14 cellular contexts compared by ENCODE assay signal in genomic region chr12:52245962-52246577, GRCh38. TPM values are rescaled to one million over a fixed set of nuclear protein-coding genes. Genes with fewer than 3 reads are reported as not detected.
DNase-seq lines count a peak whose midpoint lies in the region; ATAC-seq and TF ChIP-seq lines count a peak whose summit lies in the region.
"Had no signal": no experiment of that assay in that cellular context is flagged by ENCODE, and none has a peak within 500 bp of the region (broad histone marks: within the 10 kb centered on the region; RNA-seq: fewer than 3 reads in every experiment).

No MANE protein-coding gene starts in this region.

- no peak for TF ChIP-seq EP300 in transverse colon (IDR thresholded peaks at IDR 0.05; ENCODE audit: low read depth)
- no peak for TF ChIP-seq EP300 in gastroesophageal sphincter (IDR thresholded peaks at IDR 0.05)

- H3K36me3 Mint-ChIP-seq in stimulated activated naive CD8-positive, alpha-beta T cell treated with anti-CD3 and anti-CD28 coated beads, Interleukin-15, Interleukin-2, amounts not matched to agents 100 ng/mL and 50 ng/mL, for 24 hours (ENCODE audit: low read depth) = no peaks in the 10 kb centered on the region

- DNase-seq in stimulated activated naive CD8-positive, alpha-beta T cell treated with anti-CD3 and anti-CD28 coated beads, Interleukin-15, Interleukin-2, amounts not matched to agents 100 U/mL and 50 U/mL, for 24 hours = no peak
- DNase-seq in RPMI7951 (ENCODE audit: low read depth) (peak; percentile 21), coronary artery (ENCODE audit: low spot score) (no peak), transverse colon (no peak), NCI-H2196 (lab: John Stamatoyannopoulos, UW; ENCODE audit: unreplicated experiment) (no peak), AG08395 (ENCODE audit: low spot score) (no peak)
- DNase-seq: NCI-H345; stimulated activated naive CD4-positive, alpha-beta T cell had no signal

- H3K4me1 Mint-ChIP-seq in stimulated activated naive CD8-positive, alpha-beta T cell treated with anti-CD3 and anti-CD28 coated beads, Interleukin-15, Interleukin-2, amounts not matched to agents 100 ng/mL and 50 ng/mL, for 24 hours (ENCODE audit: low read depth) = peaks cover 46% of the 10 kb centered on the region

- H3K4me1 ChIP-seq in transverse colon (peaks cover 11 to 28% (median 16%) of the 10 kb centered on the region in 4 donors), gastroesophageal sphincter (peaks cover 0 to 54% (median 17%) of the 10 kb centered on the region in 3 donors)

- no peaks in the 10 kb centered on the region for H3K9me3 Mint-ChIP-seq in stimulated activated naive CD8-positive, alpha-beta T cell treated with anti-CD3 and anti-CD28 coated beads, Interleukin-15, Interleukin-2, amounts not matched to agents 100 ng/mL and 50 ng/mL, for 24 hours

- H3K4me3 Mint-ChIP-seq in stimulated activated naive CD8-positive, alpha-beta T cell treated with anti-CD3 and anti-CD28 coated beads, Interleukin-15, Interleukin-2, amounts not matched to agents 100 ng/mL and 50 ng/mL, for 24 hours = no peak overlapping the region

- ATAC-seq in stimulated activated naive CD8-positive, alpha-beta T cell treated with anti-CD3 and anti-CD28 coated beads, Interleukin-15, Interleukin-2, amounts not matched to agents 100 U/mL and 50 U/mL, for 24 hours = no peak
- ATAC-seq in gastroesophageal sphincter = no peak

- intact Hi-C loops in transverse colon (cut with DNase I; ENCODE audit: low total_unique reads) = no loop called here

- H3K27ac ChIP-seq in coronary artery (peak overlapping the region; percentile 78 to 84), transverse colon (no peak overlapping the region), gastroesophageal sphincter (peak overlapping the region in 1 of 4 donors; percentile 49)
- H3K27ac ChIP-seq: dorsolateral prefrontal cortex had no signal

- no peaks in the 10 kb centered on the region for H3K36me3 ChIP-seq in transverse colon
- H3K36me3 ChIP-seq in gastroesophageal sphincter = no peaks in the 10 kb centered on the region

- H3K27me3 ChIP-seq in transverse colon (peaks cover 20% of the 10 kb centered on the region), gastroesophageal sphincter (peaks cover 20% of the 10 kb centered on the region)

- H3K9me3 ChIP-seq in transverse colon (no peaks in the 10 kb centered on the region), gastroesophageal sphincter (no peaks in the 10 kb centered on the region)
- H3K9me3 ChIP-seq: psoas muscle had no signal

- TF ChIP-seq POLR2A in transverse colon (IDR thresholded peaks at IDR 0.05) (no peak), gastroesophageal sphincter (IDR thresholded peaks at IDR 0.05) (no peak)

- in situ Hi-C loops in transverse colon (cut with MboI; ENCODE audit: low pct_ligation_motif_present in 1 of 4, low pct_unique_long_range_greater_than_20kb in 1 of 4, low sequenced_read_pairs in 3 of 4) = no loop called here

- H3K4me3 ChIP-seq in coronary artery = no peak overlapping the region
- H3K4me3 ChIP-seq in transverse colon = no peak overlapping the region
- H3K4me3 ChIP-seq in gastroesophageal sphincter = no peak overlapping the region
- H3K4me3 ChIP-seq: dorsolateral prefrontal cortex, psoas muscle had no signal

- peaks cover 29% of the 10 kb centered on the region for H3K27me3 Mint-ChIP-seq in stimulated activated naive CD8-positive, alpha-beta T cell treated with anti-CD3 and anti-CD28 coated beads, Interleukin-15, Interleukin-2, amounts not matched to agents 100 ng/mL and 50 ng/mL, for 24 hours

- H3K27ac Mint-ChIP-seq in stimulated activated naive CD8-positive, alpha-beta T cell treated with anti-CD3 and anti-CD28 coated beads, Interleukin-15, Interleukin-2, amounts not matched to agents 100 ng/mL and 50 ng/mL, for 24 hours = peak overlapping the region; percentile 73

- WGBS in transverse colon (ENCODE audit: low coverage in 1 of 2), 2 donors = 40 to 83% methylated on average over 2 to 7 of the region's 7 CpGs
- WGBS in gastroesophageal sphincter (ENCODE audit: low coverage in 1 of 2), 2 donors = 77 to 80% methylated on average over 4 to 7 of the region's 7 CpGs

- TF ChIP-seq CTCF in coronary artery (IDR thresholded peaks at IDR 0.05) = no peak
- no peak for TF ChIP-seq CTCF in transverse colon (IDR thresholded peaks at IDR 0.05)
- TF ChIP-seq CTCF in gastroesophageal sphincter (IDR thresholded peaks at IDR 0.05) = no peak

RNA-seq across cellular contexts. Expression of gene KRT7, which starts 13.0 kb away (rescaled TPM):
- total RNA-seq in RPMI7951 (2014; rRNA removed; shearing (Covaris generic)) = 0.68 and 2.3 TPM in 2 replicates
- total RNA-seq in transverse colon (1 to 10 TPM in 1 of 4 donors, under 1 TPM in 2, not detected in 1; 0.75 to 1.6 (median 0.95) TPM), gastroesophageal sphincter (10 to 100 TPM in 1 of 4 donors, 1 to 10 TPM in 2, under 1 TPM in 1; 0.47 to 78.7 (median 4.3) TPM)
- total RNA-seq: G401 had no signal

RNA-seq across cellular contexts. Expression of gene KRT86, which starts 28.4 kb away (rescaled TPM):
- total RNA-seq in RPMI7951 (2014; rRNA removed; shearing (Covaris generic)) = 0.10 and 0.48 TPM in 2 replicates
- 1 to 10 TPM in 1 of 4 donors, not detected in 3; 3.6 TPM for total RNA-seq in transverse colon
- 1 to 10 TPM in 1 of 4 donors, not detected in 3; 1.7 TPM for total RNA-seq in gastroesophageal sphincter
- total RNA-seq: G401, H7 had no signal

RNA-seq across cellular contexts. Expression of gene KRT81, which starts 45.3 kb away (rescaled TPM):
- total RNA-seq in RPMI7951 (2014; rRNA removed; shearing (Covaris generic)) = 0.72 and 0.88 TPM in 2 replicates
- total RNA-seq in transverse colon (not detected), gastroesophageal sphincter (under 1 TPM in 1 of 4 donors, not detected in 3; 0.27 TPM)
- total RNA-seq: G401, H7, psoas muscle had no signal

RNA-seq across cellular contexts. Expression of gene KRT80, which starts 54.3 kb away (rescaled TPM):
- total RNA-seq in RPMI7951 (2014; rRNA removed; shearing (Covaris generic)) = 1.3 and 2.1 TPM in 2 replicates
- total RNA-seq in transverse colon = under 1 TPM in 1 of 4 donors, not detected in 3; 0.14 TPM
- total RNA-seq in gastroesophageal sphincter = under 1 TPM in 3 of 4 donors, not detected in 1; 0.16 to 0.54 (median 0.31) TPM
- total RNA-seq: H7 had no signal

Comparison
In these comparisons a context has a peak if more than half of its experiments do, and no peak if none do; other contexts are left out.
1. H3K27ac ChIP-seq: peak in coronary artery (2 of 2); none in transverse colon (0 of 4).